Comparison of ENCODE assay signal across 19 cellular contexts in genomic region chr16:73042807-73043206, GRCh38. TPM values are rescaled to one million over a fixed set of nuclear protein-coding genes. Genes with fewer than 3 reads are reported as not detected.
DNase-seq lines count a peak whose midpoint lies in the region; TF ChIP-seq lines count a peak whose summit lies in the region.
"Had no signal": no experiment of that assay in that cellular context is flagged by ENCODE, and none has a peak within 500 bp of the region (broad histone marks: within the 10 kb centered on the region; RNA-seq: fewer than 3 reads in every experiment).

No MANE protein-coding gene starts in this region.

- H3K18ac ChIP-seq in H9 (ENCODE audit: insufficient read length, low read depth, low read length) (no peak overlapping the region), neuronal stem cell (ENCODE audit: low read length) (no peak overlapping the region)

- no CpG with 5 or more reads among the region's 4 CpGs for WGBS in H9 (ENCODE audit: extremely low coverage, insufficient read length, low lambda C conversion rate)
- WGBS in neuronal stem cell (ENCODE audit: extremely low coverage in 2 of 2, insufficient read length in 2 of 2, insufficient replicate concordance in 1 of 2), 2 donors = no CpG with 5 or more reads among the region's 4 CpGs

- H2AK5ac ChIP-seq in H9 (ENCODE audit: insufficient read length, low read length) (no peak overlapping the region), neuronal stem cell (ENCODE audit: low read depth, low read length) (peak overlapping the region; percentile 76)

- H4K91ac ChIP-seq in H9 (ENCODE audit: insufficient read length, low read depth, low read length) = no peak overlapping the region
- H4K91ac ChIP-seq in neuronal stem cell (ENCODE audit: low read depth, low read length, poor library complexity) = no peak overlapping the region

- no peak overlapping the region for H3K56ac ChIP-seq in H9 (ENCODE audit: insufficient read length, low read depth, low read length)

- no peak overlapping the region for H4K8ac ChIP-seq in H9 (replicated peaks; ENCODE audit: insufficient read length, low read depth, low read length)
- no peak overlapping the region for H4K8ac ChIP-seq in neuronal stem cell (ENCODE audit: low read depth, low read length)

- H3K4me2 ChIP-seq in H9 (ENCODE audit: insufficient read depth, insufficient read length, low read length) (no peak overlapping the region), neuronal stem cell (ENCODE audit: insufficient read depth, low read length, poor library complexity, severe bottlenecking) (no peak overlapping the region)

- no peak overlapping the region for H4K5ac ChIP-seq in H9 (ENCODE audit: insufficient read length, low read depth, low read length)

- H2BK12ac ChIP-seq in H9 (ENCODE audit: insufficient read length, low read depth, low read length) (no peak overlapping the region), neuronal stem cell (ENCODE audit: low read length) (no peak overlapping the region)

- no peak overlapping the region for H3K4me3 ChIP-seq in neuronal stem cell (ENCODE audit: low read length in 2 of 2)
- H3K4me3 ChIP-seq: left lung had no signal

- H3K14ac ChIP-seq in H9 (ENCODE audit: insufficient read depth, low read length) = peak overlapping the region; percentile 43; the same call in 1 of the 2 replicates
- H3K14ac ChIP-seq in neuronal stem cell (ENCODE audit: low read length) = no peak overlapping the region

- H2AFZ ChIP-seq in H9 (ENCODE audit: low read length) (no peak overlapping the region), neuronal stem cell (ENCODE audit: low read length) (no peak overlapping the region)

- H3K27ac ChIP-seq in H9 (ENCODE audit: insufficient read length, low read depth, low read length) = no peak overlapping the region
- no peak overlapping the region for H3K27ac ChIP-seq in neuronal stem cell (replicated peaks; ENCODE audit: low read length)
- H3K27ac ChIP-seq in temporal lobe (ENCODE audit: low read depth, low read length) = peak overlapping the region; percentile 27
- H3K27ac ChIP-seq: left lung had no signal

- H3K4me3 Mint-ChIP-seq in H9 (no peak overlapping the region), chondrocyte (ENCODE audit: unreplicated experiment) (no peak overlapping the region), immature natural killer cell (no peak overlapping the region)
- H3K4me3 Mint-ChIP-seq: activated naive CD4-positive, alpha-beta T cell treated with anti-CD3 and anti-CD28 coated beads, Interleukin-2, amount 50 U/mL, for 24 hours; activated T-cell treated with anti-CD3 and anti-CD28 coated beads, Interleukin-2, amount 50 U/mL, for 72 hours; CD4-positive, alpha-beta T cell; endodermal cell had no signal

- H3K4me1 Mint-ChIP-seq in H9 (peaks cover 79 to 89% of the 10 kb centered on the region in 2 experiments), chondrocyte (ENCODE audit: low read depth) (peaks cover 85% of the 10 kb centered on the region), immature natural killer cell (peaks cover 12 to 23% of the 10 kb centered on the region in 2 donors)

- no peak overlapping the region for H3K4ac ChIP-seq in H9 (ENCODE audit: low read depth, low read length)
- no peak overlapping the region for H3K4ac ChIP-seq in neuronal stem cell (ENCODE audit: low read length)

- H3K23ac ChIP-seq in H9 (ENCODE audit: insufficient read length, low read depth, low read length) (no peak overlapping the region), neuronal stem cell (ENCODE audit: low read depth, low read length, poor library complexity) (no peak overlapping the region)

- H2BK20ac ChIP-seq in H9 (ENCODE audit: low read depth, low read length, poor library complexity, severe bottlenecking) = no peak overlapping the region

- TF ChIP-seq CTCF in H9 (conservative IDR thresholded peaks at IDR 0.05) (no peak), chondrocyte (IDR thresholded peaks at IDR 0.05) (no peak)

- H2BK120ac ChIP-seq in H9 (ENCODE audit: low read depth, low read length, poor library complexity, severe bottlenecking) = no peak overlapping the region
- H2BK120ac ChIP-seq in neuronal stem cell (ENCODE audit: low read depth, low read length) = no peak overlapping the region

- H3K36me3 Mint-ChIP-seq in H9 (ENCODE audit: insufficient read depth in 1 of 3, low read depth in 3 of 3) (no peaks in the 10 kb centered on the region; a peak in 2 of 7 replicates), chondrocyte (ENCODE audit: low read depth) (peaks cover 2% of the 10 kb centered on the region), immature natural killer cell (peaks cover 0 to 3% (median 0%) of the 10 kb centered on the region in 3 donors)
- H3K36me3 Mint-ChIP-seq: activated naive CD4-positive, alpha-beta T cell treated with anti-CD3 and anti-CD28 coated beads, Interleukin-2, amount 50 U/mL, for 24 hours had no signal

- H2BK5ac ChIP-seq in H9 (ENCODE audit: insufficient read length, low read length) (no peak overlapping the region), neuronal stem cell (ENCODE audit: low read length) (no peak overlapping the region)

- no peaks in the 10 kb centered on the region for H3K9me3 ChIP-seq in H9 (ENCODE audit: control insufficient read depth, low read depth, low read length)
- no peaks in the 10 kb centered on the region for H3K9me3 ChIP-seq in neuronal stem cell (replicated peaks in 1 of 2; ENCODE audit: control insufficient read depth in 2 of 2, insufficient read depth in 1 of 2, low read depth in 1 of 2, low read length in 2 of 2)
- H3K9me3 ChIP-seq: left lung had no signal

- no peak overlapping the region for H3T11ph ChIP-seq in H9 (ENCODE audit: low read length)

- H3K9me3 Mint-ChIP-seq in H9 (peaks cover 0 to 14% of the 10 kb centered on the region in 2 experiments; a peak in 2 of 5 replicates), chondrocyte (ENCODE audit: low read depth) (no peaks in the 10 kb centered on the region), immature natural killer cell (no peaks in the 10 kb centered on the region)
- H3K9me3 Mint-ChIP-seq: activated naive CD4-positive, alpha-beta T cell treated with anti-CD3 and anti-CD28 coated beads, Interleukin-2, amount 50 U/mL, for 24 hours; activated T-cell treated with anti-CD3 and anti-CD28 coated beads, Interleukin-2, amount 50 U/mL, for 72 hours; CD4-positive, alpha-beta T cell; endodermal cell had no signal

- H3K27me3 Mint-ChIP-seq in H9 (ENCODE audit: low read depth) (peaks cover 95% of the 10 kb centered on the region), chondrocyte (ENCODE audit: low read depth) (no peaks in the 10 kb centered on the region), immature natural killer cell (ENCODE audit: low read depth in 3 of 3) (peaks cover 2 to 8% (median 7%) of the 10 kb centered on the region in 3 donors)

- H4K20me1 ChIP-seq in H9 (ENCODE audit: control insufficient read depth, insufficient read depth, insufficient read length) = peaks cover 2% of the 10 kb centered on the region

- peaks cover 0 to 8% of the 10 kb centered on the region in 2 donors for H3K36me3 ChIP-seq in neuronal stem cell (replicated peaks in 1 of 2; ENCODE audit: control insufficient read depth in 2 of 2, insufficient read depth in 2 of 2, low read length in 2 of 2)
- H3K36me3 ChIP-seq: left lung had no signal

- H3K27me3 ChIP-seq in H9 (ENCODE audit: insufficient read depth, low read length) = peaks cover 72% of the 10 kb centered on the region
- peaks cover 0 to 41% (median 0%) of the 10 kb centered on the region in 3 experiments for H3K27me3 ChIP-seq in neuronal stem cell (ENCODE audit: control insufficient read depth in 3 of 3, insufficient read depth in 3 of 3, low read depth in 1 of 3, low read length in 3 of 3)

- H3K9ac ChIP-seq in H9 (ENCODE audit: extremely low read depth, insufficient read length, low read length) = no peak overlapping the region
- H3K9ac ChIP-seq in neuronal stem cell (ENCODE audit: low read depth, low read length, poor library complexity) = no peak overlapping the region

- H3K27ac Mint-ChIP-seq in H9 = no peak overlapping the region
- H3K27ac Mint-ChIP-seq in chondrocyte (ENCODE audit: unreplicated experiment) = peak overlapping the region; percentile 92
- H3K27ac Mint-ChIP-seq in immature natural killer cell = no peak overlapping the region
- H3K27ac Mint-ChIP-seq: activated naive CD4-positive, alpha-beta T cell treated with anti-CD3 and anti-CD28 coated beads, Interleukin-2, amount 50 U/mL, for 24 hours; activated T-cell treated with anti-CD3 and anti-CD28 coated beads, Interleukin-2, amount 50 U/mL, for 72 hours; CD4-positive, alpha-beta T cell; endodermal cell had no signal

- H3K23me2 ChIP-seq in H9 (ENCODE audit: insufficient read length, low read depth, low read length, poor library complexity, severe bottlenecking) = peaks cover 2% of the 10 kb centered on the region

- H2BK15ac ChIP-seq in H9 (ENCODE audit: low read depth, low read length) = no peak overlapping the region
- H2BK15ac ChIP-seq in neuronal stem cell (ENCODE audit: low read length) = no peak overlapping the region

- H3K4me1 ChIP-seq in H9 (ENCODE audit: insufficient read depth, low read length) (peaks cover 20% of the 10 kb centered on the region; the same call in 1 of the 2 replicates), neuronal stem cell (ENCODE audit: control insufficient read depth in 2 of 2, insufficient read depth in 1 of 2, low read depth in 1 of 2, low read length in 2 of 2) (peaks cover 22 to 58% of the 10 kb centered on the region in 2 donors)

- H3K79me2 ChIP-seq in H9 (ENCODE audit: insufficient read depth, low read length) = no peaks in the 10 kb centered on the region

- DNase-seq in H9 (no peak), chondrocyte (ENCODE audit: low spot score) (no peak), neuronal stem cell (ENCODE audit: low spot score) (no peak), immature natural killer cell (no peak), NCI-H748 (lab: John Stamatoyannopoulos, UW; ENCODE audit: unreplicated experiment) (no peak), NCI-H2196 treated with DMSO at 0.1 percent for 48 hours (lab: John Stamatoyannopoulos, UW; ENCODE audit: unreplicated experiment) (no peak), cerebellar nuclear complex (lab: John Stamatoyannopoulos, UW) (no peak)
- DNase-seq: activated CD4-positive, alpha-beta T cell treated with anti-CD3 and anti-CD28 coated beads for 1 hour; activated T-cell treated with anti-CD3 and anti-CD28 coated beads, Interleukin-2, amount 50 U/mL, for 72 hours; CD4-positive, alpha-beta T cell; endodermal cell; glutamatergic neuron; left lung; midbrain; NCI-H1092; NCI-H526; stimulated activated CD8-positive, alpha-beta memory T cell treated with anti-CD3 and anti-CD28 coated beads, Interleukin-4, amount 100 ng/mL, for 48 hours had no signal

- H3K79me1 ChIP-seq in H9 (ENCODE audit: insufficient read depth, low read depth, low read length, poor library complexity, severe bottlenecking) (no peaks in the 10 kb centered on the region), neuronal stem cell (ENCODE audit: low read depth, low read length) (no peaks in the 10 kb centered on the region)

RNA-seq across cellular contexts. Expression of gene ZFHX3, which starts 5.1 kb away (rescaled TPM):
- 1.1 and 1.5 TPM in 2 replicates for total RNA-seq in H9 (2021)
- 74.4 to 91.0 TPM (median 86.8 TPM) in 3 replicates for total RNA-seq in chondrocyte
- polyA plus RNA-seq in neuronal stem cell (2013, experiment 1 of 2) = 1.8 TPM
- 2.1 TPM for polyA plus RNA-seq in neuronal stem cell (2013, experiment 2 of 2)
- total RNA-seq in temporal lobe = 4.7 TPM
- polyA plus RNA-seq in immature natural killer cell = 1 to 10 TPM in 2 of 3 donors, under 1 TPM in 1; 0.05 to 1.4 (median 1.0) TPM

Comparison
In these comparisons a context has a peak if more than half of its experiments do, and no peak if none do; other contexts are left out.
1. RNA of gene ZFHX3, which starts 5.1 kb away (total RNA-seq): 74.4 to 91.0 TPM in chondrocyte; 4.7 TPM in temporal lobe (single experiment) and 1.1 to 1.5 TPM in H9; every median in the first group is over 10 times any median in the second.